Comparison of ENCODE assay signal across 23 cellular contexts in the genomic region with DNA sequence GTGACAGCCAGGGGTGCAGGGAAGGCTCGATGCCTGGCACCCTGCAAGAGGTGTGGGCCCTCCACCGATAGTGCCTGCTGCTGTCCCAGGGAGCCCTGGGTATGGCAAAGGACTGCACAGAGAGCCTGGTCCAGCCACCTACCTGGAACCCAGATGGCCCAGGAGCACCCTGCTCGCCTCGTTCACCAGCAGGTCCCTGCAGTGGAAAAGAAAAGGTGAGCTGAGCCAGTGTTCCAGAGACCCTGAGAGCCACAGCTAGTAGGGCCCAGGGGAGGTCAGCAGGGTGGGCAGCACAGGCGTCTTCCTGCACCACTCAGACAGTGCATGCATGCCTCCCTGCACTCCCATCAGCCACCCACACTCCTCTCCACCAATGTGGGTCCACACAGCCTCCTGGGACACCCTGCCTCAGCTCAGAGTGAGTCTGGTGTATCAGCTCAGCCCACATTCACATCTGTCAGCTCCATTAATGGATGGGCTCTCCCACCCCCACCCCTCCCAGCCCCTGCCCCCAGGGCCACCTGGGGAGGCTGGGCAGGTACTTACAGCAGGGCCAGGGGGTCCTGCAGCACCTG. TPM values are rescaled to one million over a fixed set of nuclear protein-coding genes. Genes with fewer than 3 reads are reported as not detected.
"Had no signal": no experiment of that assay in that cellular context is flagged by ENCODE, and none has a peak within 500 bp of the region (broad histone marks: within the 10 kb centered on the region; RNA-seq: fewer than 3 reads in every experiment).

No MANE protein-coding gene starts in this region.

- H3K4me3 ChIP-seq: dorsolateral prefrontal cortex, heart left ventricle, skin epidermis, tibial artery, upper lobe of left lung, uterus had no signal

- H3K9me3 ChIP-seq: heart left ventricle, neutrophil, tibial artery, upper lobe of left lung, uterus had no signal

- H3K27me3 ChIP-seq: heart left ventricle, neutrophil, upper lobe of left lung, uterus had no signal

- FAIRE-seq: frontal cortex had no signal

- H3K36me3 ChIP-seq: heart left ventricle, neutrophil, tibial artery, upper lobe of left lung, uterus had no signal

- H3K36me3 Mint-ChIP-seq: naive thymus-derived CD4-positive, alpha-beta T cell had no signal

- ATAC-seq: heart left ventricle; naive thymus-derived CD4-positive, alpha-beta T cell; sciatic nerve had no signal

- H3K27ac ChIP-seq: dorsolateral prefrontal cortex, heart left ventricle, neutrophil, skin epidermis, tibial artery, upper lobe of left lung, uterus had no signal

- H3K4me3 Mint-ChIP-seq: naive thymus-derived CD4-positive, alpha-beta T cell; nephron progenitor cell had no signal

- DNase-seq: cortex of kidney; effector CD8-positive, alpha-beta T cell; heart left ventricle; hippocampal formation; kidney glomerular epithelial cell; mammary epithelial cell; naive thymus-derived CD4-positive, alpha-beta T cell; nephron progenitor cell; stimulated activated CD4-positive, alpha-beta T cell treated with anti-CD3 and anti-CD28 coated beads, Interleukin-12 subunit alpha, Interleukin-12 subunit beta, amount 100 ng/mL, for 4 hours; stimulated activated naive CD4-positive, alpha-beta T cell; uterus had no signal

- H3K27ac Mint-ChIP-seq: naive thymus-derived CD4-positive, alpha-beta T cell; nephron progenitor cell had no signal

- H3K4me1 ChIP-seq: tibial artery, uterus had no signal

- H3K9me3 Mint-ChIP-seq: nephron progenitor cell had no signal

RNA-seq across cellular contexts. Expression of gene COL2A1, which starts 20.6 kb away (rescaled TPM):
- total RNA-seq: fibroblast of lung; glomerular endothelial cell; mesenteric fat pad; mononuclear cell; naive thymus-derived CD4-positive, alpha-beta T cell; pulmonary artery endothelial cell; sciatic nerve had no signal
- polyA plus RNA-seq: fibroblast of lung; naive thymus-derived CD4-positive, alpha-beta T cell had no signal
